ENCODE assay signal across 22 cellular contexts in the genomic region with DNA sequence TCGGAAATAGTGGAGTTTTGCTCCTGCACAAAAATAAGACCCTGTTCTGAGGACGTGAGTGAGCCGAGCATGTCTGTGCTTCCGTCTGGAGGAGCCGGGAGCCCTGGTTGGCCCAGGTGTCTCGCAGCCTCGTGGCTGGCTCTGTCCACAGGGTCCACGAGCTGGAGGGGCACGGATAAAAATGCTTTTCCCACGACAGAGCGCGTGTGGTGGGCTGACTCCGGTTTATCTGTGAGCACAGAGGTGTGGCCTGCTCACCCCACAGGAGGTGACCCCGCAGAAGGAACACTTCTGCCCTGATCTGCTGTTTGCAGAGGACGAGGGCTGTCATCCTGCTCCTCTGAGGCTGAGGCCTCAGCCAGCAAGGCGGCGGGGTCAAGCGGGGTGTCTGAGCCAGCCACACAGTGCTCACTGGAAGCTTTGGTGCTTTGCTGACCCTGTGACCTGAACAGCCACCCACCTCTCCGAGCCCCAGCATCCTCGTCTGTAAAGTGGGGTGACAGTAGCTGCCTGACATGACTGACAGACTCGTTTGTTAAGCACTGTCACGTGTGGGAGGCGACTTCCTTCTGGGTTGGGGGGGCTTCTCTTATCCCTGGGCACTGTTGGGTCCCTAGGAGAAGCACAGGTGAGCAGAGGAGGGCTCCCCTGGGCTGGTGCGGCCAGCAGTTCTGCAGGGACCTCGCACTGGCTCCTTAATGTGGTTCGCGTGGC.
DNase-seq lines count a peak whose midpoint lies in the region; ATAC-seq and TF ChIP-seq lines count a peak whose summit lies in the region.
"Had no signal": no experiment of that assay in that cellular context is flagged by ENCODE, and none has a peak within 500 bp of the region (broad histone marks: within the 10 kb centered on the region; RNA-seq: fewer than 3 reads in every experiment).

No MANE protein-coding gene starts in this region.

- H3K4me3 ChIP-seq in Panc1 (ENCODE audit: low read depth in 2 of 2, low read length in 2 of 2) (no peak overlapping the region), spleen (no peak overlapping the region)
- H3K4me3 ChIP-seq: breast epithelium, transverse colon had no signal

- POLR2A ChIA-PET in Panc1 (lab: Charles Lee), result no interaction called here

- H3K36me3 ChIP-seq in Panc1 (ENCODE audit: control insufficient read depth, insufficient read depth, low read length), result no peaks in the 10 kb centered on the region
- no peaks in the 10 kb centered on the region for H3K36me3 ChIP-seq in spleen
- H3K36me3 ChIP-seq: BE2C, breast epithelium, transverse colon had no signal

- DNase-seq in activated T-cell treated with anti-CD3 and anti-CD28 coated beads, Interleukin-2, amount 50 U/mL, for 48 hours, result peak; percentile 12 to 17
- DNase-seq in activated T-cell treated with anti-CD3 and anti-CD28 coated beads for 4 hours, result no peak
- DNase-seq in Panc1 (ENCODE audit: low read depth, low spot score), result no peak
- peak; percentile 48 for DNase-seq in islet precursor cell
- peak; percentile 72 for DNase-seq in spleen
- DNase-seq in AML-193 (lab: John Stamatoyannopoulos, UW), result no peak
- no peak for DNase-seq in C1 segment of cervical spinal cord (lab: John Stamatoyannopoulos, UW)
- DNase-seq: activated CD4-positive, alpha-beta T cell treated with anti-CD3 and anti-CD28 coated beads for 4 hours; activated naive CD4-positive, alpha-beta T cell treated with Interleukin-2 at 50 U/mL for 16 hours; amygdala; BE2C; DMS53; NCI-H1694; NCI-H2171; NCI-H524 treated with DMSO at 0.1 percent for 48 hours; nephron progenitor cell; transverse colon had no signal

- no peak for TF ChIP-seq CTCF in Panc1 (IDR thresholded peaks at IDR 0.05)
- TF ChIP-seq CTCF in spleen (IDR thresholded peaks at IDR 0.05 in 8 of 11, conservative IDR thresholded peaks at IDR 0.05 in 3 of 11), result no peak

- in situ Hi-C loops in Panc1 (cut with HindIII; ENCODE audit: low pct_unique_long_range_greater_than_20kb, low sequenced_read_pairs), result no loop called here

- CTCF ChIA-PET in Panc1 (lab: Charles Lee), result no interaction called here

- intact Hi-C loops in Panc1 (cut with micrococcal nuclease; ENCODE audit: unreplicated experiment) (no loop called here), spleen (cut with DNase I; ENCODE audit: low total_unique reads) (no loop called here)

- ATAC-seq in Panc1 (0 out of 2 replicates have a peak, but pooled peaks have one; percentile 24), HG03108 (IDR thresholded peaks at IDR 0.05; ENCODE audit: unreplicated experiment) (no peak)
- ATAC-seq: Right ventricle myocardium inferior; stimulated activated naive CD8-positive, alpha-beta T cell treated with anti-CD3 and anti-CD28 coated beads, Interleukin-15, amount 100 ng/mL, for 72 hours had no signal

- BruUV-seq in Panc1 (replicated peaks; lab: Mats Ljungman, UMichigan), result no TSS peak

- no peaks in the 10 kb centered on the region for H3K4me1 ChIP-seq in Panc1 (ENCODE audit: control insufficient read depth, insufficient read depth, low read length)
- peaks cover 0 to 20% (median 14%) of the 10 kb centered on the region in 6 donors for H3K4me1 ChIP-seq in spleen
- H3K4me1 ChIP-seq: BE2C, breast epithelium, transverse colon had no signal

- H3K9me3 ChIP-seq in Panc1 (ENCODE audit: control insufficient read depth, insufficient read depth, low read depth, low read length) (no peaks in the 10 kb centered on the region), spleen (peaks cover 0 to 12% (median 1%) of the 10 kb centered on the region in 8 donors)
- H3K9me3 ChIP-seq: BE2C, breast epithelium, transverse colon had no signal

- TF ChIP-seq POLR2A in spleen (IDR thresholded peaks at IDR 0.05), result no peak

- H3K27me3 ChIP-seq in Panc1 (ENCODE audit: control insufficient read depth, insufficient read depth, low read length) (no peaks in the 10 kb centered on the region), spleen (replicated peaks in 1 of 7) (peaks cover 0 to 35% (median 0%) of the 10 kb centered on the region in 7 donors)
- H3K27me3 ChIP-seq: BE2C had no signal

- H3K27ac ChIP-seq in Panc1 (ENCODE audit: low read length) (no peak overlapping the region), spleen (no peak overlapping the region)
- H3K27ac ChIP-seq: breast epithelium, epithelial cell of prostate, transverse colon had no signal

- 78 to 89% (median 83%) methylated on average over 14 to 27 of the region's 27 CpGs for WGBS in spleen, 5 donors

Comparison
In these comparisons a context has a peak if more than half of its experiments do, and no peak if none do; other contexts are left out.
1. DNase-seq: peak in activated T-cell treated with anti-CD3 and anti-CD28 coated beads, Interleukin-2, amount 50 U/mL, for 48 hours (2 of 2), islet precursor cell (single experiment) and spleen (single experiment); none in activated T-cell treated with anti-CD3 and anti-CD28 coated beads for 4 hours (single experiment), Panc1 (single experiment), AML-193 (0 of 2) and C1 segment of cervical spinal cord (0 of 14).